Comparison of ENCODE assay signal across 10 cellular contexts in the genomic region with DNA sequence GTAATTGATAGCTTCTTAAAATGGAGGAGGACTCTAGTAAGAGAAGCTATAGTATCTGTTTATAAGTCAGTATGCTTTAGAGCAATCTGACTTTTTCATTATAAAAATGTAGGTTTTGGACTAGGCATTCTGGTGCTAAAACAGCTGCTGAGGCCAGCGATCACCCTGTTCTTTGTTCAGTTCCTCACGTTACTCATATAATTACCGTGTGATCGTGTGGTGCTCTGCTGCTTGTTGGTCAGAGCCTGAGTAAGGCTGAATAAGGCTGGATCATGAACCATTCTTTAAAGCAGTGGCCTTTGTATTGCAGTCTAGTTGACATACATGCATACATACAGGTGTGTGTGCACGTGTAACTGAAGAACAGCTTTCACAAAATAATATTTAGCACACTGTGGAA. TPM values are rescaled to one million over a fixed set of nuclear protein-coding genes. Genes with fewer than 3 reads are reported as not detected.
DNase-seq lines count a peak whose midpoint lies in the region; ATAC-seq and TF ChIP-seq lines count a peak whose summit lies in the region.
"Had no signal": no experiment of that assay in that cellular context is flagged by ENCODE, and none has a peak within 500 bp of the region (broad histone marks: within the 10 kb centered on the region; RNA-seq: fewer than 3 reads in every experiment).

No MANE protein-coding gene starts in this region.

- no peak for TF ChIP-seq CTCF in suprapubic skin (IDR thresholded peaks at IDR 0.05)

- H3K9me3 Mint-ChIP-seq in activated CD8-positive, alpha-beta memory T cell treated with anti-CD3 and anti-CD28 coated beads, Interleukin-2, amount 10 ng/mL, durations not matched to agents 7 days and 5 days (ENCODE audit: low read depth), result no peaks in the 10 kb centered on the region

- peak overlapping the region; percentile 31 for H3K4me2 ChIP-seq in skeletal muscle satellite cell (ENCODE audit: low read length)
- H3K4me2 ChIP-seq: BLaER1 had no signal

- WGBS in suprapubic skin, result 35% methylated on average over 5 of the region's 5 CpGs

- no peak for DNase-seq in activated CD8-positive, alpha-beta memory T cell treated with anti-CD3 and anti-CD28 coated beads, Interleukin-2, amount 10 ng/mL, durations not matched to agents 7 days and 5 days
- DNase-seq in activated CD8-positive, alpha-beta memory T cell treated with anti-CD3 and anti-CD28 coated beads, Interleukin-2, amount 50 U/mL, for 4 hours, result no peak
- DNase-seq in NCI-H2227 treated with DMSO at 0.1 percent for 48 hours (lab: John Stamatoyannopoulos, UW) (peak; percentile 45), epithelial cell of prostate (ENCODE audit: low read depth, low spot score) (no peak), occipital lobe (lab: John Stamatoyannopoulos, UW) (no peak), LoVo (ENCODE audit: low spot score) (no peak), suprapubic skin (ENCODE audit: low spot score in 2 of 2) (no peak)
- DNase-seq: mesendoderm had no signal

- no peak for TF ChIP-seq EP300 in suprapubic skin (IDR thresholded peaks at IDR 0.05)

- H3K27ac Mint-ChIP-seq in activated CD8-positive, alpha-beta memory T cell treated with anti-CD3 and anti-CD28 coated beads, Interleukin-2, amount 10 ng/mL, durations not matched to agents 7 days and 5 days, result peak overlapping the region; percentile 14

- CTCF ChIA-PET in activated CD8-positive, alpha-beta memory T cell treated with anti-CD3 and anti-CD28 coated beads, Interleukin-2, amount 10 ng/mL, durations not matched to agents 7 days and 5 days (lab: Charles Lee), result no interaction called here

- H3K27me3 Mint-ChIP-seq in activated CD8-positive, alpha-beta memory T cell treated with anti-CD3 and anti-CD28 coated beads, Interleukin-2, amount 10 ng/mL, durations not matched to agents 7 days and 5 days, result no peaks in the 10 kb centered on the region

- H3K36me3 ChIP-seq in skeletal muscle satellite cell (ENCODE audit: insufficient read depth, low read length) (peaks cover 60% of the 10 kb centered on the region), suprapubic skin (peaks cover 36% of the 10 kb centered on the region)

- no peak for TF ChIP-seq POLR2A in suprapubic skin (IDR thresholded peaks at IDR 0.05)

- ATAC-seq in activated CD8-positive, alpha-beta memory T cell treated with anti-CD3 and anti-CD28 coated beads, Interleukin-2, amount 10 ng/mL, durations not matched to agents 7 days and 5 days, result no peak

- peaks cover 71% of the 10 kb centered on the region for H3K4me1 Mint-ChIP-seq in activated CD8-positive, alpha-beta memory T cell treated with anti-CD3 and anti-CD28 coated beads, Interleukin-2, amount 10 ng/mL, durations not matched to agents 7 days and 5 days

- H3K9me3 ChIP-seq in skeletal muscle satellite cell (replicated peaks; ENCODE audit: low read length) (no peaks in the 10 kb centered on the region), suprapubic skin (no peaks in the 10 kb centered on the region)
- H3K9me3 ChIP-seq: BLaER1 had no signal

- H3K27me3 ChIP-seq in skeletal muscle satellite cell (ENCODE audit: control insufficient read depth, insufficient read depth, low read length) (no peaks in the 10 kb centered on the region), suprapubic skin (no peaks in the 10 kb centered on the region)
- H3K27me3 ChIP-seq: BLaER1 had no signal

- H3K4me3 Mint-ChIP-seq in activated CD8-positive, alpha-beta memory T cell treated with anti-CD3 and anti-CD28 coated beads, Interleukin-2, amount 10 ng/mL, durations not matched to agents 7 days and 5 days, result no peak overlapping the region

- peaks cover 49% of the 10 kb centered on the region for H3K36me3 Mint-ChIP-seq in activated CD8-positive, alpha-beta memory T cell treated with anti-CD3 and anti-CD28 coated beads, Interleukin-2, amount 10 ng/mL, durations not matched to agents 7 days and 5 days

- H3K4me3 ChIP-seq in skeletal muscle satellite cell (ENCODE audit: low read length) (no peak overlapping the region), suprapubic skin (no peak overlapping the region)
- H3K4me3 ChIP-seq: BLaER1 had no signal

- H3K27ac ChIP-seq in epithelial cell of prostate (peak overlapping the region; percentile 0), suprapubic skin (no peak overlapping the region)
- H3K27ac ChIP-seq: BLaER1 had no signal

- H3K4me1 ChIP-seq in skeletal muscle satellite cell (ENCODE audit: control insufficient read depth, insufficient read depth, low read length) (peaks cover 27% of the 10 kb centered on the region), suprapubic skin (peaks cover 63% of the 10 kb centered on the region)

- H3K9ac ChIP-seq in skeletal muscle satellite cell (ENCODE audit: low read depth, low read length), result no peak overlapping the region
- H3K9ac ChIP-seq: BLaER1 had no signal

RNA-seq across cellular contexts. Expression of a gene that starts 25.2 kb away (rescaled TPM):
- total RNA-seq in activated CD8-positive, alpha-beta memory T cell treated with anti-CD3 and anti-CD28 coated beads, Interleukin-2, amount 10 ng/mL, durations not matched to agents 7 days and 5 days, result 100 to 1,000 TPM; 254 to 340 TPM
- 422 and 484 TPM in 2 replicates for total RNA-seq in skeletal muscle satellite cell (2012; rRNA removed)
- total RNA-seq in occipital lobe (765 TPM), suprapubic skin (100 to 1,000 TPM; 108 to 223 (median 200) TPM)
